28 cellular contexts compared by ENCODE assay signal in genomic region chr7:151776446-151776845, GRCh38.
DNase-seq lines count a peak whose midpoint lies in the region; ATAC-seq and TF ChIP-seq lines count a peak whose summit lies in the region.
"Had no signal": no experiment of that assay in that cellular context is flagged by ENCODE, and none has a peak within 500 bp of the region (broad histone marks: within the 10 kb centered on the region; RNA-seq: fewer than 3 reads in every experiment).

No MANE protein-coding gene starts in this region.

- peak; percentile 14 for ATAC-seq in stimulated activated effector memory CD8-positive, alpha-beta T cell treated with anti-CD3 and anti-CD28 coated beads, Interleukin-12 subunit alpha, Interleukin-12 subunit beta, amount 100 ng/mL, for 72 hours
- ATAC-seq in GM21619 (IDR thresholded peaks at IDR 0.05; ENCODE audit: unreplicated experiment) = no peak
- ATAC-seq in HG02571 (IDR thresholded peaks at IDR 0.05; ENCODE audit: unreplicated experiment) = no peak
- no peak for ATAC-seq in lower lobe of right lung
- ATAC-seq: A549 had no signal

- no peak overlapping the region for H3K27ac Mint-ChIP-seq in stimulated activated effector memory CD8-positive, alpha-beta T cell treated with anti-CD3 and anti-CD28 coated beads, Interleukin-12 subunit alpha, Interleukin-12 subunit beta, amount 100 ng/mL, for 72 hours
- H3K27ac Mint-ChIP-seq: H9 had no signal

- peak overlapping the region in 6 of 11 experiments; percentile 19 to 83 (median 68); a peak in 10 of 22 replicates for H3K9ac ChIP-seq in BLaER1 treated with 17β-estradiol and CSF1 and Interleukin-3, amounts not matched to agents 10 nM and 100 nM
- H3K9ac ChIP-seq: GM23248 had no signal

- H3K4me3 ChIP-seq in BLaER1 treated with 17β-estradiol and CSF1 and Interleukin-3, amounts not matched to agents 10 nM and 100 nM = no peak overlapping the region
- no peak overlapping the region for H3K4me3 ChIP-seq in mesodermal cell (ENCODE audit: extremely low read depth, insufficient read depth, low read length, poor library complexity, severe bottlenecking)
- no peak overlapping the region for H3K4me3 ChIP-seq in lower lobe of right lung
- H3K4me3 ChIP-seq: A549, GM23248, MG63 had no signal

- no peak for TF ChIP-seq CTCF in lower lobe of right lung (IDR thresholded peaks at IDR 0.05)

- peak overlapping the region; percentile 28 to 92 (median 79); a peak in 20 of 22 replicates for H3K4me2 ChIP-seq in BLaER1 treated with 17β-estradiol and CSF1 and Interleukin-3, amounts not matched to agents 10 nM and 100 nM
- H3K4me2 ChIP-seq: A549 had no signal

- H3K27ac ChIP-seq in BLaER1 treated with 17β-estradiol and CSF1 and Interleukin-3, amounts not matched to agents 10 nM and 100 nM = peak overlapping the region in 7 of 11 experiments; percentile 24 to 95 (median 74); a peak in 13 of 22 replicates
- H3K27ac ChIP-seq in mesodermal cell (ENCODE audit: low read depth, low read length, severe bottlenecking) = peak overlapping the region; percentile 5
- no peak overlapping the region for H3K27ac ChIP-seq in lower lobe of right lung
- H3K27ac ChIP-seq: A549, GM23248, RWPE1 had no signal

- H3K4me1 Mint-ChIP-seq in stimulated activated effector memory CD8-positive, alpha-beta T cell treated with anti-CD3 and anti-CD28 coated beads, Interleukin-12 subunit alpha, Interleukin-12 subunit beta, amount 100 ng/mL, for 72 hours = peaks cover 12% of the 10 kb centered on the region

- peaks cover 11 to 17% (median 13%) of the 10 kb centered on the region in 11 experiments; a peak in 21 of 22 replicates for H3K9me3 ChIP-seq in BLaER1 treated with 17β-estradiol and CSF1 and Interleukin-3, amounts not matched to agents 10 nM and 100 nM (replicated peaks in 1 of 11)
- peaks cover 3% of the 10 kb centered on the region for H3K9me3 ChIP-seq in mesodermal cell (ENCODE audit: control insufficient read depth, low read length)
- no peaks in the 10 kb centered on the region for H3K9me3 ChIP-seq in lower lobe of right lung
- H3K9me3 ChIP-seq: MG63 had no signal

- WGBS in mesodermal cell (ENCODE audit: insufficient coverage in 2 of 2), 2 experiments = 82 to 96% methylated on average over 4 of the region's 8 CpGs

- peaks cover 20 to 58% (median 47%) of the 10 kb centered on the region in 10 experiments for H3K4me1 ChIP-seq in BLaER1 treated with 17β-estradiol and CSF1 and Interleukin-3, amounts not matched to agents 10 nM and 100 nM
- H3K4me1 ChIP-seq in mesodermal cell (ENCODE audit: control insufficient read depth, insufficient read depth, low read length, poor library complexity, severe bottlenecking) (no peaks in the 10 kb centered on the region), lower lobe of right lung (no peaks in the 10 kb centered on the region)
- H3K4me1 ChIP-seq: A549 had no signal

- no peak overlapping the region for H3K4me3 Mint-ChIP-seq in stimulated activated effector memory CD8-positive, alpha-beta T cell treated with anti-CD3 and anti-CD28 coated beads, Interleukin-12 subunit alpha, Interleukin-12 subunit beta, amount 100 ng/mL, for 72 hours
- H3K4me3 Mint-ChIP-seq: CD14-positive monocyte; CD8-positive, alpha-beta memory T cell; H9 had no signal

- peak; percentile 65 for DNase-seq in NCI-H2171 treated with DMSO at 0.1 percent for 48 hours (lab: John Stamatoyannopoulos, UW)
- DNase-seq in stimulated activated effector memory CD8-positive, alpha-beta T cell treated with anti-CD3 and anti-CD28 coated beads, Interleukin-12 subunit alpha, Interleukin-12 subunit beta, amount 100 ng/mL, for 72 hours (ENCODE audit: low spot score in 2 of 2) = no peak
- no peak for DNase-seq in lower lobe of right lung
- no peak for DNase-seq in stimulated activated CD4-positive, alpha-beta T cell treated with anti-CD3 and anti-CD28 coated beads, Interleukin-4, amount 100 ng/mL, for 4 hours
- DNase-seq: AML-193; Calu3; CD8-positive, alpha-beta memory T cell; DMS79 treated with DMSO at 0.1 percent for 48 hours; GF-D8; GM23248; H9; IMR-90; KG1; MG63; NCI-H1105 treated with DMSO at 0.1 percent for 48 hours; NCI-H146; NCI-H1930; NCI-H2107; NCI-H446 treated with DMSO at 0.1 percent for 48 hours; NCI-H69; SHP77 had no signal

- peaks cover 0 to 17% (median 7%) of the 10 kb centered on the region in 11 experiments; a peak in 9 of 22 replicates for H3K36me3 ChIP-seq in BLaER1 treated with 17β-estradiol and CSF1 and Interleukin-3, amounts not matched to agents 10 nM and 100 nM
- H3K36me3 ChIP-seq in mesodermal cell (ENCODE audit: control insufficient read depth, insufficient read depth, low read length) (no peaks in the 10 kb centered on the region), lower lobe of right lung (peaks cover 9% of the 10 kb centered on the region)
- H3K36me3 ChIP-seq: MG63 had no signal

- peaks cover 5% of the 10 kb centered on the region for H3K36me3 Mint-ChIP-seq in stimulated activated effector memory CD8-positive, alpha-beta T cell treated with anti-CD3 and anti-CD28 coated beads, Interleukin-12 subunit alpha, Interleukin-12 subunit beta, amount 100 ng/mL, for 72 hours

- intact Hi-C loops in lower lobe of right lung (cut with DNase I) = no loop called here

- H3K27me3 ChIP-seq in BLaER1 treated with 17β-estradiol and CSF1 and Interleukin-3, amounts not matched to agents 10 nM and 100 nM = no peaks in the 10 kb centered on the region
- H3K27me3 ChIP-seq in lower lobe of right lung (ENCODE audit: low read depth) = no peaks in the 10 kb centered on the region
- H3K27me3 ChIP-seq: MG63 had no signal

- H4K20me1 ChIP-seq in BLaER1 treated with 17β-estradiol and CSF1 and Interleukin-3, amounts not matched to agents 10 nM and 100 nM = peaks cover 0 to 7% (median 0%) of the 10 kb centered on the region in 11 experiments; a peak in 3 of 22 replicates

- H3K9me3 Mint-ChIP-seq in stimulated activated effector memory CD8-positive, alpha-beta T cell treated with anti-CD3 and anti-CD28 coated beads, Interleukin-12 subunit alpha, Interleukin-12 subunit beta, amount 100 ng/mL, for 72 hours = no peaks in the 10 kb centered on the region
- H3K9me3 Mint-ChIP-seq: CD8-positive, alpha-beta memory T cell had no signal
